13 cellular contexts compared by ENCODE assay signal in the genomic region with DNA sequence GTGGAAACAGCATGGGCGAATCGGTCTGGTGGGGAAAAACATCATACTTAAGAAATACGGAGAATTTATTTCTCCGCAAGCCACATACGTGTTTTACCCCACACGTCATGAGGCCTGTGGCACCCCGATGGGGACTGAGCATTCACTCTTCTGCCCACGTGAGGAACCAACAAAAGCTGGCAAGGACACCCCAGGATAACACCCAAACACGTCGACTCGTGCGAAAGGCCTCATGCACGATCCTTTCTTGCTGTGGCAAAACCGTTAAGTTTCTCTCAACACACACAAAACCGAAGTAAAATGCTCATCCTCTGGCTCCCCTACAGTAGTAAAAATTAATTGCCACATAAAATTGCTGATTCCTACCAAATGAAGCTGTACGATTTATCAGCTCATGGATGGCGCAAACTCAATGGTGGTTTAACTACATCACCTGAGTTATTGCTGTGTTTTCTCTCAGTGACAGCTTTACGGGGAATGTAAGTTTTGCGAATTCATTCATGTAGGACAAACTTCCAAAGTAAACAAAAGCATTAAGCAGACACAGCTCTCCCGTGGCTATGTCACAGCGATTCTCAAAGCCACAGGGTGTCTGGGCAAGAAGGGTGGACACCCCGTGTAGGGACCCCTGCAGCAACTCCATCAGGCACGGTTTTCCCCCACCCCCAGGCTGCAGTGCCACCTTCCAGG.
DNase-seq lines count a peak whose midpoint lies in the region; ATAC-seq, FAIRE-seq and TF ChIP-seq lines count a peak whose summit lies in the region.
"Had no signal": no experiment of that assay in that cellular context is flagged by ENCODE, and none has a peak within 500 bp of the region (broad histone marks: within the 10 kb centered on the region; RNA-seq: fewer than 3 reads in every experiment).

No MANE protein-coding gene starts in this region.

- 88 to 93% (median 91%) methylated on average over 23 of the region's 23 CpGs for WGBS in spleen, 5 donors

- H3K4me3 ChIP-seq in skeletal muscle tissue (ENCODE audit: low read length in 3 of 3) = no peak overlapping the region
- H3K4me3 ChIP-seq in spleen = no peak overlapping the region

- peaks cover 0 to 3% (median 0%) of the 10 kb centered on the region in 3 donors for H3K36me3 ChIP-seq in skeletal muscle tissue (ENCODE audit: control insufficient read depth in 3 of 3, insufficient read depth in 3 of 3, low read length in 3 of 3)
- peaks cover 0 to 4% (median 0%) of the 10 kb centered on the region in 6 donors for H3K36me3 ChIP-seq in spleen
- H3K36me3 ChIP-seq: BE2C had no signal

- POLR2A ChIA-PET in CD4-positive, alpha-beta T cell (lab: Charles Lee) = no interaction called here

- no peak for TF ChIP-seq POLR2A in GM12891 (IDR thresholded peaks at IDR 0.05; ENCODE audit: low read depth, low read length)
- no peak for TF ChIP-seq POLR2A in spleen (IDR thresholded peaks at IDR 0.05)

- peaks cover 28% of the 10 kb centered on the region for H3K9me3 Mint-ChIP-seq in glutamatergic neuron (ENCODE audit: unreplicated experiment)
- no peaks in the 10 kb centered on the region for H3K9me3 Mint-ChIP-seq in CD4-positive, alpha-beta T cell
- H3K9me3 Mint-ChIP-seq: activated naive CD8-positive, alpha-beta T cell treated with anti-CD3 and anti-CD28 coated beads for 36 hours had no signal

- TF ChIP-seq CTCF in glutamatergic neuron (IDR thresholded peaks at IDR 0.05; ENCODE audit: partially characterized antibody, unreplicated experiment) (no peak), spleen (IDR thresholded peaks at IDR 0.05 in 8 of 11, conservative IDR thresholded peaks at IDR 0.05 in 3 of 11) (no peak)
- no peak for TF ChIP-seq CTCF in CD4-positive, alpha-beta T cell (IDR thresholded peaks at IDR 0.05)

- DNase-seq in GM12891 (ENCODE audit: insufficient read length, low spot score) (no peak), amniotic epithelial cell (ENCODE audit: low read depth) (peak; percentile 34), glutamatergic neuron (no peak), DMS114 treated with DMSO at 0.1 percent for 48 hours (lab: John Stamatoyannopoulos, UW; ENCODE audit: unreplicated experiment) (no peak), spleen (no peak)
- no peak for DNase-seq in CD4-positive, alpha-beta T cell
- DNase-seq: activated naive CD8-positive, alpha-beta T cell treated with anti-CD3 and anti-CD28 coated beads for 36 hours; BE2C; NCI-H1092 had no signal

- FAIRE-seq in GM12891 (lab: Jason Lieb, UNC) = peak; percentile 9
- FAIRE-seq: colon had no signal

- H3K4me3 Mint-ChIP-seq in glutamatergic neuron (ENCODE audit: unreplicated experiment) = peak overlapping the region; percentile 83
- H3K4me3 Mint-ChIP-seq in CD4-positive, alpha-beta T cell = no peak overlapping the region
- H3K4me3 Mint-ChIP-seq: activated naive CD8-positive, alpha-beta T cell treated with anti-CD3 and anti-CD28 coated beads for 36 hours had no signal

- no peak for ATAC-seq in CD4-positive, alpha-beta T cell (ENCODE audit: poor library complexity)
- ATAC-seq in SK-N-SH treated with all-trans-retinoic acid at 6 μM for 48 hours = no peak
- ATAC-seq: activated CD4-positive, CD25-positive, alpha-beta regulatory T cell treated with anti-CD3 and anti-CD28 coated beads, Interleukin-2, amount 50 U/mL, for 24 hours had no signal

- H3K27ac Mint-ChIP-seq in glutamatergic neuron (ENCODE audit: unreplicated experiment) = peak overlapping the region; percentile 96
- no peak overlapping the region for H3K27ac Mint-ChIP-seq in CD4-positive, alpha-beta T cell
- H3K27ac Mint-ChIP-seq: activated naive CD8-positive, alpha-beta T cell treated with anti-CD3 and anti-CD28 coated beads for 36 hours had no signal

- H3K27me3 Mint-ChIP-seq in glutamatergic neuron (ENCODE audit: unreplicated experiment) = peaks cover 18% of the 10 kb centered on the region
- H3K27me3 Mint-ChIP-seq in CD4-positive, alpha-beta T cell = peaks cover 6% of the 10 kb centered on the region

- no peaks in the 10 kb centered on the region for H3K27me3 ChIP-seq in skeletal muscle tissue (ENCODE audit: control insufficient read depth in 3 of 3, insufficient read depth in 3 of 3, low read length in 3 of 3)
- H3K27me3 ChIP-seq in CD4-positive, alpha-beta T cell (ENCODE audit: control insufficient read depth, insufficient read depth, low read length) = no peaks in the 10 kb centered on the region
- peaks cover 0 to 78% (median 5%) of the 10 kb centered on the region in 7 donors for H3K27me3 ChIP-seq in spleen (replicated peaks in 1 of 7)
- H3K27me3 ChIP-seq: BE2C had no signal

- peak overlapping the region in 1 of 3 donors; percentile 50 for H3K9ac ChIP-seq in skeletal muscle tissue (ENCODE audit: low read depth in 1 of 3, low read length in 3 of 3)

- H3K27ac ChIP-seq in skeletal muscle tissue (ENCODE audit: low read depth, low read length) (peak overlapping the region; percentile 76), spleen (peak overlapping the region in 3 of 8 donors; percentile 28 to 80 (median 76))
- no peak overlapping the region for H3K27ac ChIP-seq in CD4-positive, alpha-beta T cell (ENCODE audit: low read depth, low read length)

- H3K9me3 ChIP-seq in skeletal muscle tissue (ENCODE audit: control insufficient read depth in 3 of 3, low read length in 3 of 3) = no peaks in the 10 kb centered on the region
- H3K9me3 ChIP-seq in CD4-positive, alpha-beta T cell (ENCODE audit: control insufficient read depth, low read length) = no peaks in the 10 kb centered on the region
- H3K9me3 ChIP-seq in spleen = no peaks in the 10 kb centered on the region
- H3K9me3 ChIP-seq: BE2C had no signal

- H3K4me1 Mint-ChIP-seq in glutamatergic neuron (ENCODE audit: low read depth, unreplicated experiment) = peaks cover 79% of the 10 kb centered on the region
- H3K4me1 Mint-ChIP-seq in CD4-positive, alpha-beta T cell (ENCODE audit: low read depth) = peaks cover 14% of the 10 kb centered on the region

- H3K4me1 ChIP-seq in skeletal muscle tissue (ENCODE audit: control insufficient read depth in 3 of 3, insufficient read depth in 3 of 3, low read length in 3 of 3) = peaks cover 81 to 97% (median 96%) of the 10 kb centered on the region in 3 donors
- peaks cover 32 to 97% (median 68%) of the 10 kb centered on the region in 6 donors for H3K4me1 ChIP-seq in spleen

- intact Hi-C loops in CD4-positive, alpha-beta T cell (cut with DNase I, micrococcal nuclease) = loop anchor here in 1 of 2 experiments (5.0 kb wide), 1 partner anchor 531 kb away; no protein-coding TSS in a partner anchor
- intact Hi-C loops in spleen (cut with DNase I; ENCODE audit: low total_unique reads) = no loop called here

- H3K36me3 Mint-ChIP-seq in glutamatergic neuron (ENCODE audit: unreplicated experiment) = no peaks in the 10 kb centered on the region
- no peaks in the 10 kb centered on the region for H3K36me3 Mint-ChIP-seq in CD4-positive, alpha-beta T cell (ENCODE audit: low read depth)
- H3K36me3 Mint-ChIP-seq: activated naive CD8-positive, alpha-beta T cell treated with anti-CD3 and anti-CD28 coated beads for 36 hours had no signal

- CTCF ChIA-PET in CD4-positive, alpha-beta T cell (lab: Charles Lee) = no interaction called here

TF ChIP-seq in GM12891, 5 proteins besides CTCF, POLR2A, EP300 and RAD21:
- TF ChIP-seq POLR2AphosphoS5 (IDR thresholded peaks at IDR 0.05; ENCODE audit: low read depth, low read length) = no peak
- no peak for TF ChIP-seq SPI1 (IDR thresholded peaks at IDR 0.05; ENCODE audit: low read depth, low read length)
- TF ChIP-seq PAX5 (IDR thresholded peaks at IDR 0.05; ENCODE audit: insufficient read depth, low read length, severe bottlenecking) = no peak

TF ChIP-seq in SK-N-SH treated with all-trans-retinoic acid at 6 μM for 48 hours, 23 proteins besides CTCF, POLR2A, EP300 and RAD21:
- TF ChIP-seq PPARA (CRISPR knock-in tag; IDR thresholded peaks at IDR 0.05; ENCODE audit: borderline replicate concordance) = no peak
- TF ChIP-seq CSDC2 (CRISPR knock-in tag; IDR thresholded peaks at IDR 0.05) = no peak
- TF ChIP-seq ARNTL (CRISPR knock-in tag; IDR thresholded peaks at IDR 0.05; ENCODE audit: borderline replicate concordance, low read depth) = no peak
TF ChIP-seq in SK-N-SH treated with all-trans-retinoic acid at 6 μM for 48 hours: peak in this region for 0.
